ENCODE assay signal across 14 cellular contexts in the genomic region with DNA sequence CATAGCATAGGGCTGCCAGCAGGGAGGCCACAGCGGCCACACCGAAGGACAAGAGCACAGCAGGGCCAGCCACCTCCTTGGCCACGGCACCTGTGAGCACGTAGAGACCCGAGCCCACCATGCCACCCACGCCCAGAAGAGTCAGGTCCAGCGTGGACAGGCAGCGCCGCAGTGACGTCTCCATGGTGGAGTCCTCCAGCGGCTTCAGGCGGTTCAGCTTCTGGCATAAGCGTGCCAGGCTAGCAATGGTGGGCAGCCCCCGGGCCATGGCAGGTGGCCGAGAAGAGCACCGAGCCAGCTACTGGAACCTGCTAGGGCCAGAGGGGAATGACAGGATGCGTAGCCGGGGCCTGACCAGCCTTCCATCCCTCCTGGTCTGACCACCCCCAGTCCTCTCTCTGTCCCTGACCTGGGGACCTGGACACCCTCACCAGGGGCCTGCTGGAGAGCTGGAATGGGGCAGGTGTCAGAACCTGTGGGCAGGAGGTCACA. TPM values are rescaled to one million over a fixed set of nuclear protein-coding genes. Genes with fewer than 3 reads are reported as not detected.
DNase-seq lines count a peak whose midpoint lies in the region; ATAC-seq and TF ChIP-seq lines count a peak whose summit lies in the region.
"Had no signal": no experiment of that assay in that cellular context is flagged by ENCODE, and none has a peak within 500 bp of the region (broad histone marks: within the 10 kb centered on the region; RNA-seq: fewer than 3 reads in every experiment).

No MANE protein-coding gene starts in this region.

- H3K4me3 Mint-ChIP-seq in chondrocyte (ENCODE audit: unreplicated experiment), result peak overlapping the region; percentile 9
- H3K4me3 Mint-ChIP-seq in memory B cell, result peak overlapping the region; percentile 9

- DNase-seq in H7 (no peak), chondrocyte (ENCODE audit: low spot score) (no peak), memory B cell (ENCODE audit: low spot score in 2 of 2) (no peak), cortex of kidney (lab: John Stamatoyannopoulos, UW) (no peak)
- no peak for DNase-seq in activated CD4-positive, alpha-beta T cell treated with anti-CD3 and anti-CD28 coated beads for 4 hours
- DNase-seq: activated CD4-positive, CD25-positive, alpha-beta regulatory T cell treated with anti-CD3 and anti-CD28 coated beads, Interleukin-2, amount 50 U/mL, for 72 hours; AML-193; DMS153; IMR-90; T-helper 2 cell had no signal

- peak overlapping the region; percentile 44; the same call in 1 of the 2 replicates for H3K4me3 ChIP-seq in H7 (ENCODE audit: insufficient read depth, low read depth, low read length)

- H3K36me3 Mint-ChIP-seq in chondrocyte (ENCODE audit: low read depth) (no peaks in the 10 kb centered on the region), memory B cell (no peaks in the 10 kb centered on the region)

- H3K4me1 Mint-ChIP-seq in chondrocyte (ENCODE audit: low read depth), result peaks cover 16% of the 10 kb centered on the region
- no peaks in the 10 kb centered on the region for H3K4me1 Mint-ChIP-seq in memory B cell

- H3K9me3 Mint-ChIP-seq in chondrocyte (ENCODE audit: low read depth) (no peaks in the 10 kb centered on the region), memory B cell (no peaks in the 10 kb centered on the region)

- peaks cover 13% of the 10 kb centered on the region; the same call in 1 of the 2 replicates for H3K27me3 ChIP-seq in H7 (ENCODE audit: control insufficient read depth, insufficient read depth, low read length)

- no peaks in the 10 kb centered on the region for H3K36me3 ChIP-seq in H7 (replicated peaks; ENCODE audit: control insufficient read depth, insufficient read depth, low read length)
- H3K36me3 ChIP-seq: tibial nerve had no signal

- peak overlapping the region; percentile 17 for H3K27ac ChIP-seq in temporal lobe (ENCODE audit: low read depth, low read length)
- H3K27ac ChIP-seq: epithelial cell of prostate had no signal

- H3K27me3 Mint-ChIP-seq in chondrocyte (ENCODE audit: low read depth), result no peaks in the 10 kb centered on the region
- H3K27me3 Mint-ChIP-seq in memory B cell, result peaks cover 26% of the 10 kb centered on the region

- TF ChIP-seq CTCF in chondrocyte (IDR thresholded peaks at IDR 0.05), result no peak

- H3K27ac Mint-ChIP-seq in chondrocyte (ENCODE audit: unreplicated experiment) (no peak overlapping the region), memory B cell (no peak overlapping the region)

- ATAC-seq in memory B cell (ENCODE audit: low read depth), result no peak
- ATAC-seq in GM19328 (IDR thresholded peaks at IDR 0.05; ENCODE audit: unreplicated experiment), result no peak

RNA-seq across cellular contexts. Expression of a gene that starts 0.8 kb away (rescaled TPM):
- total RNA-seq in H7 (2014; rRNA removed; shearing (Covaris generic)), result not detected in 2 replicates
- total RNA-seq in chondrocyte (0.22 to 0.28 TPM in 2 of 3 replicates, not detected in the other), temporal lobe (1.5 TPM)
- total RNA-seq: IMR-90 had no signal

RNA-seq across cellular contexts. Expression of a gene that starts 14.2 kb away (rescaled TPM):
- total RNA-seq in H7 (2014; rRNA removed; shearing (Covaris generic)), result not detected in 2 replicates
- total RNA-seq in chondrocyte (not detected in 3 replicates), temporal lobe (not detected)
- total RNA-seq: IMR-90 had no signal

RNA-seq across cellular contexts. Expression of a gene that starts 16.6 kb away (rescaled TPM):
- 0.26 and 0.31 TPM in 2 replicates for total RNA-seq in H7 (2014; rRNA removed; shearing (Covaris generic))
- total RNA-seq in chondrocyte, result 2.1 to 4.9 TPM (median 2.2 TPM) in 3 replicates
- total RNA-seq in temporal lobe, result 0.49 TPM

RNA-seq across cellular contexts. Expression of a gene that starts 29.7 kb away (rescaled TPM):
- total RNA-seq in H7 (2014; rRNA removed; shearing (Covaris generic)), result 42.7 and 49.1 TPM in 2 replicates
- 15.7 to 22.5 TPM (median 17.2 TPM) in 3 replicates for total RNA-seq in chondrocyte
- 17.5 TPM for total RNA-seq in temporal lobe

RNA-seq across cellular contexts. Expression of a gene that starts 49.5 kb away (rescaled TPM):
- total RNA-seq in H7 (2014; rRNA removed; shearing (Covaris generic)), result 28.3 and 34.0 TPM in 2 replicates
- total RNA-seq in chondrocyte (86.4 to 103 TPM (median 87.0 TPM) in 3 replicates), temporal lobe (42.0 TPM)
